ENCODE assay signal across 1 cellular context in the genomic region with DNA sequence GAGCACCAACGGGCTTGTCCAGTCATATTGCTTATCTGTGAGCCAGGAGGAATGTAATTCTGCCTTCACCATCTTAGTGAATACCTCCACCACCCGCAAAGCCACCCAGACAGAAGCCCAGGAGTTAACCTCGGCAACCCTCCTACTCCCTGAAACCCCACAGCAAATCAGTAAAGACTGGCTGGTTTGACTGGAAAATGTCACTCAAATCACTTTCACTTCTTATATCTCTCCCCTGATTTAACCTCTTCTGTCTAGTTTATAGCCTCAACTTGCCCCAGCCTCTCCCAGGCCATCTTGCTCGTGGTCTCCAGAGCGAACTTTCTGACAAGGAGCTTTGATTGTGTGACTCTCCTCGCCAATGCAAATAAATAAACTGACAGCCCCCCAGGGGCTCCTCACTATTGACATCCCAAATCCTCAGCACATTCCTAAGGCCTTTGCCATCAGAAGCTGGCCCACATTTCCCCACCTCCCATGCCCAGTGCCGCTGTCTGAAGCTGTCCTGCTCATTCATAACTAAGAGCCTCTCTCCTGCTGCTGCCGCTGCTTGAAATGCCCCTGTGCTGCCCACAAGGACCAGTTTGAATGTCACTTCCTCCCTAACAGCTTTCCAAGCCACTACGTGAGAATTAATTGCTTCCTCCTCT.
TF ChIP-seq lines count a peak whose summit lies in the region.

No MANE protein-coding gene starts in this region.

TF ChIP-seq in WTC11, 78 proteins besides CTCF, POLR2A, EP300 and RAD21 (continued from another document):
- TF ChIP-seq FOXJ3 (CRISPR knock-in tag; IDR thresholded peaks at IDR 0.05; ENCODE audit: borderline replicate concordance) (no peak), JAZF1 (CRISPR knock-in tag; IDR thresholded peaks at IDR 0.05) (no peak), CREM (CRISPR knock-in tag; IDR thresholded peaks at IDR 0.05) (no peak), ZNF396 (CRISPR knock-in tag; IDR thresholded peaks at IDR 0.05; ENCODE audit: borderline replicate concordance) (no peak)
- TF ChIP-seq, protein P1, sequence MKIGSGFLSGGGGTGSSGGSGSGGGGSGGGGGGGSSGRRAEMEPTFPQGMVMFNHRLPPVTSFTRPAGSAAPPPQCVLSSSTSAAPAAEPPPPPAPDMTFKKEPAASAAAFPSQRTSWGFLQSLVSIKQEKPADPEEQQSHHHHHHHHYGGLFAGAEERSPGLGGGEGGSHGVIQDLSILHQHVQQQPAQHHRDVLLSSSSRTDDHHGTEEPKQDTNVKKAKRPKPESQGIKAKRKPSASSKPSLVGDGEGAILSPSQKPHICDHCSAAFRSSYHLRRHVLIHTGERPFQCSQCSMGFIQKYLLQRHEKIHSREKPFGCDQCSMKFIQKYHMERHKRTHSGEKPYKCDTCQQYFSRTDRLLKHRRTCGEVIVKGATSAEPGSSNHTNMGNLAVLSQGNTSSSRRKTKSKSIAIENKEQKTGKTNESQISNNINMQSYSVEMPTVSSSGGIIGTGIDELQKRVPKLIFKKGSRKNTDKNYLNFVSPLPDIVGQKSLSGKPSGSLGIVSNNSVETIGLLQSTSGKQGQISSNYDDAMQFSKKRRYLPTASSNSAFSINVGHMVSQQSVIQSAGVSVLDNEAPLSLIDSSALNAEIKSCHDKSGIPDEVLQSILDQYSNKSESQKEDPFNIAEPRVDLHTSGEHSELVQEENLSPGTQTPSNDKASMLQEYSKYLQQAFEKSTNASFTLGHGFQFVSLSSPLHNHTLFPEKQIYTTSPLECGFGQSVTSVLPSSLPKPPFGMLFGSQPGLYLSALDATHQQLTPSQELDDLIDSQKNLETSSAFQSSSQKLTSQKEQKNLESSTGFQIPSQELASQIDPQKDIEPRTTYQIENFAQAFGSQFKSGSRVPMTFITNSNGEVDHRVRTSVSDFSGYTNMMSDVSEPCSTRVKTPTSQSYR (CRISPR knock-in tag; IDR thresholded peaks at IDR 0.05), result no peak
- TF ChIP-seq, protein P2, sequence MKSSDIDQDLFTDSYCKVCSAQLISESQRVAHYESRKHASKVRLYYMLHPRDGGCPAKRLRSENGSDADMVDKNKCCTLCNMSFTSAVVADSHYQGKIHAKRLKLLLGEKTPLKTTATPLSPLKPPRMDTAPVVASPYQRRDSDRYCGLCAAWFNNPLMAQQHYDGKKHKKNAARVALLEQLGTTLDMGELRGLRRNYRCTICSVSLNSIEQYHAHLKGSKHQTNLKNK (CRISPR knock-in tag; IDR thresholded peaks at IDR 0.05), result no peak
- TF ChIP-seq, protein P3, sequence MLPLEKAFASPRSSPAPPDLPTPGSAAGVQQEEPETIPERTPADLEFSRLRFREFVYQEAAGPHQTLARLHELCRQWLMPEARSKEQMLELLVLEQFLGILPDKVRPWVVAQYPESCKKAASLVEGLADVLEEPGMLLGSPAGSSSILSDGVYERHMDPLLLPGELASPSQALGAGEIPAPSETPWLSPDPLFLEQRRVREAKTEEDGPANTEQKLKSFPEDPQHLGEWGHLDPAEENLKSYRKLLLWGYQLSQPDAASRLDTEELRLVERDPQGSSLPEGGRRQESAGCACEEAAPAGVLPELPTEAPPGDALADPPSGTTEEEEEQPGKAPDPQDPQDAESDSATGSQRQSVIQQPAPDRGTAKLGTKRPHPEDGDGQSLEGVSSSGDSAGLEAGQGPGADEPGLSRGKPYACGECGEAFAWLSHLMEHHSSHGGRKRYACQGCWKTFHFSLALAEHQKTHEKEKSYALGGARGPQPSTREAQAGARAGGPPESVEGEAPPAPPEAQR (CRISPR knock-in tag; IDR thresholded peaks at IDR 0.05), result no peak
TF ChIP-seq in WTC11: peak in this region for 0.
